2 cellular contexts compared by ENCODE assay signal in the genomic region with DNA sequence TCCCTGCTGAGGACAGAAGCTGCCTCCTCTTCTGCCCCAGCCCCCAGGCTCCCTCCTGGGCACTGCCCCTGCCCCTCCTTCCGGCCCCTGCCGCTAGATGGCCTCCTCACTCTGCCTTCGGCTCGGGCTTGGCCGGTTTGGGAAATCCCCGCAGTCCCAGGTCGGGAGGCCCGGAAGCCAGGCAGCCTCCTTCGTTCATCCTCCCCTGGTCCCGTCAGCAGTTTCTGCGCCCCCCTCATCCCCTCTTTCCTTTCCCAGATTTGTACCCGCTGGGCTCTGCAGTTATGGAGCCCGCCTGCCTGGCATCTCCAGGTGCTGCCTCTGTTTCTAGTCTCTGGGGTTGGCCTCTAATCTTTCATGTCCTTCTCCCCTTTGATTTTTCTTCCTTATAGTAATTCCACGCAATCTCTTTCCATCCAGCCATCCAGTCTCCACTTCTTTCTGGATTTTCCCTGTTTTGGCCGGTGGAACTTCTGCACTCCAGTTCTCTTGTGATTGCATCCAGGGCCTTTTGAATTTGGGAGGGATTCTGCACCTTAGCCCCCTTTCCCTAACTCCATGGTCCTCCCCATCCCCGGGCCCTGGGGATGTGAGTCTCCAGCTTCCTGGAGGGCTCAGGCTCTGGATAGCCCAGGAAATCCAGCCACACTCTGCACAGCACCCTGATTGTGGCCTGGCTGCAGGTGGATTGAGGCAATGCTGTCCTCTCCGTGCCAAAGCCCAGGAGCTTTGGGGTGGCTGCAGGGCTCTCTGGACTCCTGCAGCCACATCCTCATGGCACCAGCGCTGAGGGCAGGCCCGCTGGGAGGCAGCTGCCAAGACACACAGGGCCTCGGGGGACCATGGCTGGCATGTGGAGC.
TF ChIP-seq lines count a peak whose summit lies in the region.

No MANE protein-coding gene starts in this region.

TF ChIP-seq in GM12878, 131 proteins besides CTCF, POLR2A, EP300 and RAD21 (continued from another document and continues in another):
- TF ChIP-seq, protein P1, sequence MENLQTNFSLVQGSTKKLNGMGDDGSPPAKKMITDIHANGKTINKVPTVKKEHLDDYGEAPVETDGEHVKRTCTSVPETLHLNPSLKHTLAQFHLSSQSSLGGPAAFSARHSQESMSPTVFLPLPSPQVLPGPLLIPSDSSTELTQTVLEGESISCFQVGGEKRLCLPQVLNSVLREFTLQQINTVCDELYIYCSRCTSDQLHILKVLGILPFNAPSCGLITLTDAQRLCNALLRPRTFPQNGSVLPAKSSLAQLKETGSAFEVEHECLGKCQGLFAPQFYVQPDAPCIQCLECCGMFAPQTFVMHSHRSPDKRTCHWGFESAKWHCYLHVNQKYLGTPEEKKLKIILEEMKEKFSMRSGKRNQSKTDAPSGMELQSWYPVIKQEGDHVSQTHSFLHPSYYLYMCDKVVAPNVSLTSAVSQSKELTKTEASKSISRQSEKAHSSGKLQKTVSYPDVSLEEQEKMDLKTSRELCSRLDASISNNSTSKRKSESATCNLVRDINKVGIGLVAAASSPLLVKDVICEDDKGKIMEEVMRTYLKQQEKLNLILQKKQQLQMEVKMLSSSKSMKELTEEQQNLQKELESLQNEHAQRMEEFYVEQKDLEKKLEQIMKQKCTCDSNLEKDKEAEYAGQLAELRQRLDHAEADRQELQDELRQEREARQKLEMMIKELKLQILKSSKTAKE (IDR thresholded peaks at IDR 0.05; ENCODE audit: low read depth, poor library complexity, severe bottlenecking) = no peak
- 0 out of 2 replicates have a peak, but pooled peaks have one; percentile 47 for TF ChIP-seq IRF4 (IDR thresholded peaks at IDR 0.05; ENCODE audit: low read depth, low read length)
- TF ChIP-seq POU2F2 (IDR thresholded peaks at IDR 0.05; ENCODE audit: borderline replicate concordance, low read depth, low read length) = no peak
- no peak for TF ChIP-seq ESRRA (IDR thresholded peaks at IDR 0.05; ENCODE audit: low read length)
- no peak for TF ChIP-seq MEF2B (IDR thresholded peaks at IDR 0.05; ENCODE audit: partially characterized antibody, poor library complexity, severe bottlenecking)
- TF ChIP-seq ZNF207 (IDR thresholded peaks at IDR 0.05; ENCODE audit: borderline replicate concordance) = no peak
- TF ChIP-seq RUNX3 (IDR thresholded peaks at IDR 0.05; ENCODE audit: low read length) = no peak
- no peak for TF ChIP-seq CREB1 (IDR thresholded peaks at IDR 0.05; ENCODE audit: low read depth)
- no peak for TF ChIP-seq TCF12 (IDR thresholded peaks at IDR 0.05; ENCODE audit: low read depth, low read length)
- no peak for TF ChIP-seq ZNF217 (IDR thresholded peaks at IDR 0.05)
- TF ChIP-seq SUZ12 (IDR thresholded peaks at IDR 0.05; ENCODE audit: unreplicated experiment) = no peak
- no peak for TF ChIP-seq TARDBP (IDR thresholded peaks at IDR 0.05; ENCODE audit: borderline replicate concordance)
- no peak for TF ChIP-seq RAD51 (IDR thresholded peaks at IDR 0.05)
- TF ChIP-seq MTA2 (IDR thresholded peaks at IDR 0.05; ENCODE audit: low read depth) = no peak
- TF ChIP-seq KAT2A (conservative IDR thresholded peaks at IDR 0.05; ENCODE audit: control insufficient read depth, low read depth, low read length) = no peak
- TF ChIP-seq EGR1 (IDR thresholded peaks at IDR 0.05; ENCODE audit: borderline replicate concordance in 1 of 2, low read depth in 2 of 2, low read length in 2 of 2) = no peak
- no peak for TF ChIP-seq EED (IDR thresholded peaks at IDR 0.05; ENCODE audit: low read depth)
- TF ChIP-seq, protein P2, sequence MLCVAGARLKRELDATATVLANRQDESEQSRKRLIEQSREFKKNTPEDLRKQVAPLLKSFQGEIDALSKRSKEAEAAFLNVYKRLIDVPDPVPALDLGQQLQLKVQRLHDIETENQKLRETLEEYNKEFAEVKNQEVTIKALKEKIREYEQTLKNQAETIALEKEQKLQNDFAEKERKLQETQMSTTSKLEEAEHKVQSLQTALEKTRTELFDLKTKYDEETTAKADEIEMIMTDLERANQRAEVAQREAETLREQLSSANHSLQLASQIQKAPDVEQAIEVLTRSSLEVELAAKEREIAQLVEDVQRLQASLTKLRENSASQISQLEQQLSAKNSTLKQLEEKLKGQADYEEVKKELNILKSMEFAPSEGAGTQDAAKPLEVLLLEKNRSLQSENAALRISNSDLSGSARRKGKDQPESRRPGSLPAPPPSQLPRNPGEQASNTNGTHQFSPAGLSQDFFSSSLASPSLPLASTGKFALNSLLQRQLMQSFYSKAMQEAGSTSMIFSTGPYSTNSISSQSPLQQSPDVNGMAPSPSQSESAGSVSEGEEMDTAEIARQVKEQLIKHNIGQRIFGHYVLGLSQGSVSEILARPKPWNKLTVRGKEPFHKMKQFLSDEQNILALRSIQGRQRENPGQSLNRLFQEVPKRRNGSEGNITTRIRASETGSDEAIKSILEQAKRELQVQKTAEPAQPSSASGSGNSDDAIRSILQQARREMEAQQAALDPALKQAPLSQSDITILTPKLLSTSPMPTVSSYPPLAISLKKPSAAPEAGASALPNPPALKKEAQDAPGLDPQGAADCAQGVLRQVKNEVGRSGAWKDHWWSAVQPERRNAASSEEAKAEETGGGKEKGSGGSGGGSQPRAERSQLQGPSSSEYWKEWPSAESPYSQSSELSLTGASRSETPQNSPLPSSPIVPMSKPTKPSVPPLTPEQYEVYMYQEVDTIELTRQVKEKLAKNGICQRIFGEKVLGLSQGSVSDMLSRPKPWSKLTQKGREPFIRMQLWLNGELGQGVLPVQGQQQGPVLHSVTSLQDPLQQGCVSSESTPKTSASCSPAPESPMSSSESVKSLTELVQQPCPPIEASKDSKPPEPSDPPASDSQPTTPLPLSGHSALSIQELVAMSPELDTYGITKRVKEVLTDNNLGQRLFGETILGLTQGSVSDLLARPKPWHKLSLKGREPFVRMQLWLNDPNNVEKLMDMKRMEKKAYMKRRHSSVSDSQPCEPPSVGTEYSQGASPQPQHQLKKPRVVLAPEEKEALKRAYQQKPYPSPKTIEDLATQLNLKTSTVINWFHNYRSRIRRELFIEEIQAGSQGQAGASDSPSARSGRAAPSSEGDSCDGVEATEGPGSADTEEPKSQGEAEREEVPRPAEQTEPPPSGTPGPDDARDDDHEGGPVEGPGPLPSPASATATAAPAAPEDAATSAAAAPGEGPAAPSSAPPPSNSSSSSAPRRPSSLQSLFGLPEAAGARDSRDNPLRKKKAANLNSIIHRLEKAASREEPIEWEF (IDR thresholded peaks at IDR 0.05; ENCODE audit: insufficient replicate concordance, low read depth, low read length) = no peak
- TF ChIP-seq BACH1 (IDR thresholded peaks at IDR 0.05; ENCODE audit: borderline replicate concordance) = no peak
- peak; percentile 33; the same call in 1 of the 2 replicates for TF ChIP-seq SMARCA5 (IDR thresholded peaks at IDR 0.05)

TF ChIP-seq in HepG2, 621 proteins besides CTCF, POLR2A, EP300 and RAD21 (continued from another document and continues in another):
- TF ChIP-seq ZFX (CRISPR knock-in tag; IDR thresholded peaks at IDR 0.05; ENCODE audit: low read depth) = peak; percentile 24; the same call in 1 of the 2 replicates
- TF ChIP-seq SMC3 (IDR thresholded peaks at IDR 0.05; ENCODE audit: low read length) = no peak; the same call in 1 of the 2 replicates
- no peak for TF ChIP-seq ZNF879 (CRISPR knock-in tag; IDR thresholded peaks at IDR 0.05)
- no peak for TF ChIP-seq ZNF549 (CRISPR knock-in tag; IDR thresholded peaks at IDR 0.05)
- 0 out of 2 replicates have a peak, but pooled peaks have one; percentile 29 for TF ChIP-seq IRF2 (CRISPR knock-in tag; IDR thresholded peaks at IDR 0.05)
- TF ChIP-seq, protein P3, sequence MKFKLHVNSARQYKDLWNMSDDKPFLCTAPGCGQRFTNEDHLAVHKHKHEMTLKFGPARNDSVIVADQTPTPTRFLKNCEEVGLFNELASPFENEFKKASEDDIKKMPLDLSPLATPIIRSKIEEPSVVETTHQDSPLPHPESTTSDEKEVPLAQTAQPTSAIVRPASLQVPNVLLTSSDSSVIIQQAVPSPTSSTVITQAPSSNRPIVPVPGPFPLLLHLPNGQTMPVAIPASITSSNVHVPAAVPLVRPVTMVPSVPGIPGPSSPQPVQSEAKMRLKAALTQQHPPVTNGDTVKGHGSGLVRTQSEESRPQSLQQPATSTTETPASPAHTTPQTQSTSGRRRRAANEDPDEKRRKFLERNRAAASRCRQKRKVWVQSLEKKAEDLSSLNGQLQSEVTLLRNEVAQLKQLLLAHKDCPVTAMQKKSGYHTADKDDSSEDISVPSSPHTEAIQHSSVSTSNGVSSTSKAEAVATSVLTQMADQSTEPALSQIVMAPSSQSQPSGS (CRISPR knock-in tag; IDR thresholded peaks at IDR 0.05) = 0 out of 2 replicates have a peak, but pooled peaks have one; percentile 17
- TF ChIP-seq, protein P4, sequence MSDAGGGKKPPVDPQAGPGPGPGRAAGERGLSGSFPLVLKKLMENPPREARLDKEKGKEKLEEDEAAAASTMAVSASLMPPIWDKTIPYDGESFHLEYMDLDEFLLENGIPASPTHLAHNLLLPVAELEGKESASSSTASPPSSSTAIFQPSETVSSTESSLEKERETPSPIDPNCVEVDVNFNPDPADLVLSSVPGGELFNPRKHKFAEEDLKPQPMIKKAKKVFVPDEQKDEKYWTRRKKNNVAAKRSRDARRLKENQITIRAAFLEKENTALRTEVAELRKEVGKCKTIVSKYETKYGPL (CRISPR knock-in tag; IDR thresholded peaks at IDR 0.05) = no peak
- no peak for TF ChIP-seq ZFYVE20 (CRISPR knock-in tag; IDR thresholded peaks at IDR 0.05; ENCODE audit: borderline replicate concordance, low read depth)
- TF ChIP-seq ZNF234 (CRISPR knock-in tag; conservative IDR thresholded peaks at IDR 0.05) = no peak
- TF ChIP-seq, protein P5, sequence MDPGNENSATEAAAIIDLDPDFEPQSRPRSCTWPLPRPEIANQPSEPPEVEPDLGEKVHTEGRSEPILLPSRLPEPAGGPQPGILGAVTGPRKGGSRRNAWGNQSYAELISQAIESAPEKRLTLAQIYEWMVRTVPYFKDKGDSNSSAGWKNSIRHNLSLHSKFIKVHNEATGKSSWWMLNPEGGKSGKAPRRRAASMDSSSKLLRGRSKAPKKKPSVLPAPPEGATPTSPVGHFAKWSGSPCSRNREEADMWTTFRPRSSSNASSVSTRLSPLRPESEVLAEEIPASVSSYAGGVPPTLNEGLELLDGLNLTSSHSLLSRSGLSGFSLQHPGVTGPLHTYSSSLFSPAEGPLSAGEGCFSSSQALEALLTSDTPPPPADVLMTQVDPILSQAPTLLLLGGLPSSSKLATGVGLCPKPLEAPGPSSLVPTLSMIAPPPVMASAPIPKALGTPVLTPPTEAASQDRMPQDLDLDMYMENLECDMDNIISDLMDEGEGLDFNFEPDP (CRISPR knock-in tag; conservative IDR thresholded peaks at IDR 0.05) = no peak
- TF ChIP-seq HNRNPK (IDR thresholded peaks at IDR 0.05; ENCODE audit: low read depth, low read length, poor library complexity, severe bottlenecking) = peak; percentile 34
- no peak for TF ChIP-seq SP1 (IDR thresholded peaks at IDR 0.05)
- TF ChIP-seq SP1 (CRISPR knock-in tag; IDR thresholded peaks at IDR 0.05) = no peak
- TF ChIP-seq BORCS8-MEF2B (CRISPR knock-in tag; IDR thresholded peaks at IDR 0.05) = peak; percentile 33; the same call in 1 of the 2 replicates
- TF ChIP-seq, protein P6, sequence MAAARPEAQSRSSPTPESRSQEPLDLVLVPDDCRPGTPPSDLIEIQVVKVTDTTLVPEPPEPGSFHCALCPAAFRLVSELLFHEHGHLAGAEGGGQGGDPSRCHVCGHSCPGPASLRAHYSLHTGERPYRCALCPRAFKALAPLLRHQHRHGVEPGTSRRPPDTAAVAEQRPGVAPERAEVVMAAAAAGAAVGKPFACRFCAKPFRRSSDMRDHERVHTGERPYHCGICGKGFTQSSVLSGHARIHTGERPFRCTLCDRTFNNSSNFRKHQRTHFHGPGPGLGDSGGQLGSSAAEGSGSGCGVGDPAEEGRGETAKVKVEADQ (CRISPR knock-in tag; IDR thresholded peaks at IDR 0.05; ENCODE audit: borderline replicate concordance) = no peak
- peak; percentile 22; the same call in 1 of the 2 replicates for TF ChIP-seq HDAC2 (CRISPR knock-in tag; IDR thresholded peaks at IDR 0.05)
- TF ChIP-seq TEAD3 (CRISPR knock-in tag; optimal IDR thresholded peaks at IDR 0.05; ENCODE audit: borderline replicate concordance) = peak; percentile 48
- no peak for TF ChIP-seq EEA1 (CRISPR knock-in tag; IDR thresholded peaks at IDR 0.05; ENCODE audit: borderline replicate concordance)
- 0 out of 2 replicates have a peak, but pooled peaks have one; percentile 28 for TF ChIP-seq ZMYM4 (CRISPR knock-in tag; IDR thresholded peaks at IDR 0.05)
- TF ChIP-seq, protein P7, sequence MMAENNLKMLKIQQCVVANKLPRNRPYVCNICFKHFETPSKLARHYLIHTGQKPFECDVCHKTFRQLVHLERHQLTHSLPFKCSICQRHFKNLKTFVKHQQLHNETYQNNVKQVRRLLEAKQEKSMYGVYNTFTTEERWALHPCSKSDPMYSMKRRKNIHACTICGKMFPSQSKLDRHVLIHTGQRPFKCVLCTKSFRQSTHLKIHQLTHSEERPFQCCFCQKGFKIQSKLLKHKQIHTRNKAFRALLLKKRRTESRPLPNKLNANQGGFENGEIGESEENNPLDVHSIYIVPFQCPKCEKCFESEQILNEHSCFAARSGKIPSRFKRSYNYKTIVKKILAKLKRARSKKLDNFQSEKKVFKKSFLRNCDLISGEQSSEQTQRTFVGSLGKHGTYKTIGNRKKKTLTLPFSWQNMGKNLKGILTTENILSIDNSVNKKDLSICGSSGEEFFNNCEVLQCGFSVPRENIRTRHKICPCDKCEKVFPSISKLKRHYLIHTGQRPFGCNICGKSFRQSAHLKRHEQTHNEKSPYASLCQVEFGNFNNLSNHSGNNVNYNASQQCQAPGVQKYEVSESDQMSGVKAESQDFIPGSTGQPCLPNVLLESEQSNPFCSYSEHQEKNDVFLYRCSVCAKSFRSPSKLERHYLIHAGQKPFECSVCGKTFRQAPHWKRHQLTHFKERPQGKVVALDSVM (CRISPR knock-in tag; IDR thresholded peaks at IDR 0.05) = peak; percentile 80
- TF ChIP-seq TMF1 (CRISPR knock-in tag; IDR thresholded peaks at IDR 0.05; ENCODE audit: low read depth) = no peak
- TF ChIP-seq, protein P8, sequence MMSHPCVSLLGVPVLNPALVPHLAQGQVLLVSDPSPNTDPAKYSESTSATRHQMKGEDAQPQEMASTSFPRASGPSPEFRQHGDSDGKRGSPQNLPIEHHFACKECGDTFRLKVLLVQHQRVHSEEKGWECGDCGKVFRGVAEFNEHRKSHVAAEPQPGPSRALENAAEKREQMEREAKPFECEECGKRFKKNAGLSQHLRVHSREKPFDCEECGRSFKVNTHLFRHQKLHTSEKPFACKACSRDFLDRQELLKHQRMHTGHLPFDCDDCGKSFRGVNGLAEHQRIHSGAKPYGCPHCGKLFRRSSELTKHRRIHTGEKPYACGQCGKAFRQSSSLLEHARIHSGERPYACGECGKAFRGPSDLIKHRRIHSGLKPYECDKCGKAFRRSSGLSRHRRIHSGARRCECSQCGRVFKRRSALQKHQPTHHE (CRISPR knock-in tag; IDR thresholded peaks at IDR 0.05; ENCODE audit: borderline replicate concordance) = no peak
- peak; percentile 89 for TF ChIP-seq HNRNPL (IDR thresholded peaks at IDR 0.05; ENCODE audit: low read depth, low read length)
- TF ChIP-seq ZNF232 (CRISPR knock-in tag; IDR thresholded peaks at IDR 0.05; ENCODE audit: borderline replicate concordance) = no peak
- no peak for TF ChIP-seq NAIF1 (CRISPR knock-in tag; IDR thresholded peaks at IDR 0.05; ENCODE audit: borderline replicate concordance)
- TF ChIP-seq ZNF772 (CRISPR knock-in tag; IDR thresholded peaks at IDR 0.05) = 0 out of 2 replicates have a peak, but pooled peaks have one; percentile 19
- TF ChIP-seq NONO (IDR thresholded peaks at IDR 0.05) = no peak
- TF ChIP-seq NONO (CRISPR knock-in tag; conservative IDR thresholded peaks at IDR 0.05) = 0 out of 2 replicates have a peak, but pooled peaks have one; percentile 14
- TF ChIP-seq STAG1 (CRISPR knock-in tag; IDR thresholded peaks at IDR 0.05) = peak; percentile 94
- no peak for TF ChIP-seq NCOA1 (CRISPR knock-in tag; IDR thresholded peaks at IDR 0.05)
- no peak for TF ChIP-seq MED8 (CRISPR knock-in tag; IDR thresholded peaks at IDR 0.05; ENCODE audit: insufficient replicate concordance)
